In the genomic region with DNA sequence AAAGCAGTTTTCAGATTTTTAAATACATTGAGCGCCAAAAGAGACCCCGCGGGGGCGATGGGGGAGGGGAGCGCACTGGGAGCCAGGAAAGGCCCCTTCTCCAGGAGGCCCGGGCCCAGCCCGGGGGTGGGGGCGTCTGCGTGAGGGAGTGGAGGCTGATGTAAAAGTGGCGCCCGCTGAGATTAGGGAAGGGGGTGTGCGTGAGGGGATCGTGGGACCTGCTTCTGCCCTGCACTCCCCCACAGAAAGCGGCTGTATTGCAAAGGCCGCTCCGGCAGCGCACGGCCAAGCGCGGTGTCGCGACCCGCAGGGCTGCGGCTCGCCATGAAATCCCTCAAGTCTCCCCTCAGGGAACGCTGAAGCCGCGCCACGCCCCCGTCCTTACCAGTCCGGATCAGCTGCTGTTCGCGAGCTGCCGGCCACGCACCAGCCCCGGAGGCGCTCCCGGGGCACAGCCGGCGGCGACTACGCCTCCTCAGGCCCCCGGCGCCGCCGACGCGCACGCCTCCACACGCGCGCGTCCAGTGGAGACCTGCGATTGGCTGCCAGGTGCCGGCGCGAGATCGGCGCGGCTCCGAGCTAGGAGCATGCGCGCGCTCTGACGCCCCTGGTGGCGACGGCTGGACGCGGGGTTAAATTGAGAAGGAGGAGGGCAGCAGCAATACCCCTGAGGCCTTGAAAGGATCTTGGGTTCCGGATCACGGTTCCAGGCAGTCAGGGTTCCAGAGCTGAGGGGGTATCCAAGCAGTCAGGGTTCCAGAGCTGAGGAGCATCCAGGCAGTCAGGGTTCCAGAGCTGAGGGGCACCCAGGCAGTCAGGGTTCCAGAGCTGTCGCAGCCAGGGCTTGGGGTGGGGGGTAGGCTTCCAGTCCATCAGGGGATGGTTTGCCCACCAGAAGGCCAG, we compare ENCODE assay signal across 8 cellular contexts. TPM values are rescaled to one million over a fixed set of nuclear protein-coding genes. Genes with fewer than 3 reads are reported as not detected.
DNase-seq lines count a peak whose midpoint lies in the region; ATAC-seq, FAIRE-seq and TF ChIP-seq lines count a peak whose summit lies in the region.

A gene with protein sequence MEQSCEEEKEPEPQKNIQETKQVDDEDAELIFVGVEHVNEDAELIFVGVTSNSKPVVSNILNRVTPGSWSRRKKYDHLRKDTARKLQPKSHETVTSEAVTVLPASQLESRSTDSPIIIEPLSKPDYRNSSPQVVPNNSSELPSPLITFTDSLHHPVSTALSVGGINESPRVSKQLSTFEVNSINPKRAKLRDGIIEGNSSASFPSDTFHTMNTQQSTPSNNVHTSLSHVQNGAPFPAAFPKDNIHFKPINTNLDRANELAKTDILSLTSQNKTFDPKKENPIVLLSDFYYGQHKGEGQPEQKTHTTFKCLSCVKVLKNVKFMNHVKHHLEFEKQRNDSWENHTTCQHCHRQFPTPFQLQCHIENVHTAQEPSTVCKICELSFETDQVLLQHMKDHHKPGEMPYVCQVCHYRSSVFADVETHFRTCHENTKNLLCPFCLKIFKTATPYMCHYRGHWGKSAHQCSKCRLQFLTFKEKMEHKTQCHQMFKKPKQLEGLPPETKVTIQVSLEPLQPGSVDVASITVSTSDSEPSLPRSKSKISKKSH (minus strand): TSS at position 469 of the 903 bp plus-strand sequence. CDS start 19,344 bp downstream, outside the sequence.

- peak; percentile 48 for TF ChIP-seq CTCF in A549 (IDR thresholded peaks at IDR 0.05)

- no peak within 1 kb of the TSS for H3K4ac ChIP-seq in mesendoderm (ENCODE audit: low read depth, low read length)

- ATAC-seq in A549 (peak; percentile 99 to 100), GM18519 (IDR thresholded peaks at IDR 0.05; ENCODE audit: low FRiP score, unreplicated experiment) (peak; percentile 90), HG03097 (IDR thresholded peaks at IDR 0.05; ENCODE audit: low FRiP score, unreplicated experiment) (peak; percentile 95)

- no peaks in the 10 kb centered on the region for H3K79me2 ChIP-seq in mesendoderm (ENCODE audit: control insufficient read depth, insufficient read depth, low read length)

- peak; percentile 59 for TF ChIP-seq POLR2A in A549 (IDR thresholded peaks at IDR 0.05; ENCODE audit: low read length)

- no peaks in the 10 kb centered on the region for H3K36me3 ChIP-seq in mesendoderm (ENCODE audit: control insufficient read depth, insufficient read depth, low read length)

- H3K9ac ChIP-seq in mesendoderm (ENCODE audit: low read length), result peak within 1 kb of the TSS; percentile 94

- DNase-seq in A549 (ENCODE audit: low read depth in 1 of 2, low spot score in 1 of 2), result peak; percentile 44 to 85
- DNase-seq in NCI-H446 treated with DMSO at 0.1 percent for 48 hours (lab: John Stamatoyannopoulos, UW), result peak; percentile 61
- peak; percentile 87 to 88 for DNase-seq in activated CD4-positive, alpha-beta T cell treated with anti-CD3 and anti-CD28 coated beads, Interleukin-2, amount 50 U/mL, for 48 hours
- DNase-seq in effector CD8-positive, alpha-beta T cell (lab: John Stamatoyannopoulos, UW), result peak; percentile 66
- peak; percentile 90 for DNase-seq in mesendoderm
- DNase-seq in stimulated activated CD8-positive, alpha-beta memory T cell treated with anti-CD3 and anti-CD28 coated beads, Interleukin-15, amount 100 ng/mL, for 1 hour (ENCODE audit: low read depth), result peak; percentile 61

- 0% methylated on average over 15 of the region's 72 CpGs for WGBS in A549 (ENCODE audit: missing lambda C conversion rate)
- WGBS in mesendoderm (ENCODE audit: extremely low coverage, insufficient coverage, low lambda C conversion rate), result no CpG with 5 or more reads among the region's 72 CpGs

- H3K4me2 ChIP-seq in A549, result peak within 1 kb of the TSS; percentile 89
- peak within 1 kb of the TSS; percentile 74 for H3K4me2 ChIP-seq in mesendoderm (ENCODE audit: low read length)

- H3K4me3 ChIP-seq in A549, result peak within 1 kb of the TSS; percentile 87
- peak within 1 kb of the TSS; percentile 90 for H3K4me3 ChIP-seq in mesendoderm (ENCODE audit: low read length)

- H3K79me1 ChIP-seq in mesendoderm (ENCODE audit: low read length), result peaks cover 5% of the 10 kb centered on the region

- no peak for TF ChIP-seq RAD21 in A549 (conservative IDR thresholded peaks at IDR 0.05 in 1 of 2, IDR thresholded peaks at IDR 0.05 in 1 of 2)

- H3K56ac ChIP-seq in mesendoderm (ENCODE audit: low read length), result peak within 1 kb of the TSS; percentile 94

- no peak for TF ChIP-seq EP300 in A549 (IDR thresholded peaks at IDR 0.05)

- no peak within 1 kb of the TSS for H2BK5ac ChIP-seq in mesendoderm (ENCODE audit: low read length)

- H2BK15ac ChIP-seq in mesendoderm (replicated peaks; ENCODE audit: low read depth), result no peak within 1 kb of the TSS

- H3K27me3 ChIP-seq in mesendoderm (ENCODE audit: insufficient read depth, low read length, poor library complexity), result no peaks in the 10 kb centered on the region

- no peak within 1 kb of the TSS for H4K5ac ChIP-seq in mesendoderm (ENCODE audit: low read length)

- H3K9me3 ChIP-seq in A549, result peaks cover 3% of the 10 kb centered on the region; the same call in 2 of the 3 replicates

- H3K4me1 ChIP-seq in A549 (no peaks in the 10 kb centered on the region), mesendoderm (ENCODE audit: control insufficient read depth, low read depth, low read length) (no peaks in the 10 kb centered on the region)

- no peak within 1 kb of the TSS for H2BK120ac ChIP-seq in mesendoderm (ENCODE audit: low read depth, low read length)

- POLR2A ChIA-PET in A549 (lab: Yijun Ruan, JAX), result interaction anchor here (0.6 to 1.6 kb wide), 4 partner anchors 10 to 51 kb away, joined by 3 to 19 read pairs (median 4); a partner anchor contains a TSS

- peak within 1 kb of the TSS; percentile 77 to 91 for H3K27ac ChIP-seq in A549
- H3K27ac ChIP-seq in mesendoderm (ENCODE audit: low read depth, low read length), result no peak within 1 kb of the TSS

- no peak for FAIRE-seq in A549 (lab: Jason Lieb, UNC)

- H2AK5ac ChIP-seq in mesendoderm (ENCODE audit: low read length), result no peak within 1 kb of the TSS

- no peak within 1 kb of the TSS for H3K23ac ChIP-seq in mesendoderm (ENCODE audit: low read length)

- peak within 1 kb of the TSS; percentile 4 for H3K18ac ChIP-seq in mesendoderm (ENCODE audit: low read length)

- peak within 1 kb of the TSS; percentile 84 for H4K8ac ChIP-seq in mesendoderm (ENCODE audit: low read depth, low read length)

- CTCF ChIA-PET in A549 (lab: Yijun Ruan, JAX), result interaction anchor here (0.7 to 2.0 kb wide), 9 partner anchors 10 to 447 kb away, joined by 3 to 17 read pairs (median 6); a partner anchor contains a TSS

TF ChIP-seq in A549, 52 proteins besides CTCF, POLR2A, EP300 and RAD21:
- TF ChIP-seq, protein P1, sequence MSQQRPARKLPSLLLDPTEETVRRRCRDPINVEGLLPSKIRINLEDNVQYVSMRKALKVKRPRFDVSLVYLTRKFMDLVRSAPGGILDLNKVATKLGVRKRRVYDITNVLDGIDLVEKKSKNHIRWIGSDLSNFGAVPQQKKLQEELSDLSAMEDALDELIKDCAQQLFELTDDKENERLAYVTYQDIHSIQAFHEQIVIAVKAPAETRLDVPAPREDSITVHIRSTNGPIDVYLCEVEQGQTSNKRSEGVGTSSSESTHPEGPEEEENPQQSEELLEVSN (IDR thresholded peaks at IDR 0.05; ENCODE audit: borderline replicate concordance, low read depth), result peak; percentile 35; the same call in 1 of the 2 replicates
- TF ChIP-seq, protein P2, sequence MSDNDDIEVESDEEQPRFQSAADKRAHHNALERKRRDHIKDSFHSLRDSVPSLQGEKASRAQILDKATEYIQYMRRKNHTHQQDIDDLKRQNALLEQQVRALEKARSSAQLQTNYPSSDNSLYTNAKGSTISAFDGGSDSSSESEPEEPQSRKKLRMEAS (IDR thresholded peaks at IDR 0.05), result peak; percentile 39
- TF ChIP-seq ZNF302 (CRISPR knock-in tag; IDR thresholded peaks at IDR 0.05) (no peak), RCOR1 (IDR thresholded peaks at IDR 0.05; ENCODE audit: low read depth, low read length) (no peak), PHF8 (IDR thresholded peaks at IDR 0.05; ENCODE audit: borderline replicate concordance, low read depth) (peak; percentile 51; the same call in 1 of the 2 replicates)
TF ChIP-seq in A549: peak in this region for 3.

RNA-seq across cellular contexts. Expression of the gene that starts here (rescaled TPM):
- polyA plus RNA-seq in A549 (2011; rRNA removed) (3.9 and 5.1 TPM in 2 replicates), A549 (2017; fragmentation: RNase III; extraction: RNeasy Plus Mini Kit Qiagen cat#74134 plus additional on column Dnase treatment) (1.9 to 2.3 TPM (median 2.3 TPM) in 3 replicates)
- 0.69 and 0.71 TPM in 2 replicates for polyA plus RNA-seq in A549 (2012; cell fraction: cytosol; rRNA removed)
- 0.34 and 0.69 TPM in 2 replicates for polyA plus RNA-seq in A549 (2012; cell fraction: nucleus; rRNA removed)
- 5.4 and 5.8 TPM in 2 replicates for polyA minus RNA-seq in A549 (2011; rRNA and poly(A)+ RNA removed)
- 4.8 TPM for polyA plus RNA-seq in mesendoderm (2013, experiment 1 of 2)
- 4.9 TPM for polyA plus RNA-seq in mesendoderm (2013, experiment 2 of 2)
